Comparison of ENCODE assay signal across 8 cellular contexts in genomic region chr2:74002515-74003391, GRCh38. TPM values are rescaled to one million over a fixed set of nuclear protein-coding genes. Genes with fewer than 3 reads are reported as not detected.
DNase-seq lines count a peak whose midpoint lies in the region; ATAC-seq and TF ChIP-seq lines count a peak whose summit lies in the region.

No MANE protein-coding gene starts in this region.

- H3K4me3 ChIP-seq in thoracic aorta, result peak overlapping the region; percentile 87

- H3K27me3 ChIP-seq in thoracic aorta (replicated peaks; ENCODE audit: insufficient read depth), result no peaks in the 10 kb centered on the region

- no peak for TF ChIP-seq CTCF in thoracic aorta (IDR thresholded peaks at IDR 0.05)

- ATAC-seq in GM21381 (IDR thresholded peaks at IDR 0.05; ENCODE audit: unreplicated experiment) (peak; percentile 92), thoracic aorta (ENCODE audit: insufficient number of reproducible peaks, low FRiP score, low read depth) (peak; percentile 82)

- no peaks in the 10 kb centered on the region for H3K9me3 ChIP-seq in thoracic aorta

- peak; percentile 50 for DNase-seq in COLO829 (ENCODE audit: low spot score)
- peak in 66 of 76 experiments; percentile 16 to 85 (median 66) for DNase-seq in HUDEP-2 (lab: John Stamatoyannopoulos, UW; ENCODE audit: unreplicated experiment in 76 of 76)
- peak; percentile 86 for DNase-seq in RPMI7951 (ENCODE audit: low read depth)
- DNase-seq in activated naive CD4-positive, alpha-beta T cell treated with Interleukin-2 at 50 U/mL for 16 hours, result peak; percentile 79
- peak; percentile 92 for DNase-seq in globus pallidus (ENCODE audit: low spot score)
- DNase-seq in non-pigmented ciliary epithelial cell (ENCODE audit: low read depth), result peak; percentile 22
- no peak for DNase-seq in thoracic aorta (ENCODE audit: low spot score)

- H3K27ac ChIP-seq in thoracic aorta, result peak overlapping the region in 1 of 2 donors; percentile 63

- H3K36me3 ChIP-seq in thoracic aorta, result no peaks in the 10 kb centered on the region

- peaks cover 6 to 40% of the 10 kb centered on the region in 2 donors for H3K4me1 ChIP-seq in thoracic aorta (ENCODE audit: control insufficient read depth in 1 of 2, low read depth in 2 of 2)

RNA-seq across cellular contexts. Expression of gene TET3, which starts 18.0 kb away (rescaled TPM):
- 3.4 and 3.6 TPM in 2 replicates for total RNA-seq in RPMI7951 (2014; rRNA removed; shearing (Covaris generic))
- 10 to 100 TPM in 1 of 2 donors, 1 to 10 TPM in 1; 8.7 to 15.8 TPM for total RNA-seq in thoracic aorta
